9 cellular contexts compared by ENCODE assay signal in genomic region chr1:177873238-177873637, GRCh38.
A peak's percentile ranks its signal among the peaks of the same experiment; 100 is the strongest.
DNase-seq lines count a peak whose midpoint lies in the region; ATAC-seq lines count a peak whose summit lies in the region.
"Had no signal": no experiment of that assay in that cellular context is flagged by ENCODE, and none has a peak within 500 bp of the region (broad histone marks: within the 10 kb centered on the region; RNA-seq: fewer than 3 reads in every experiment).

No MANE protein-coding gene starts in this region.

- DNase-seq in NCI-H82 (lab: John Stamatoyannopoulos, UW) (peak; percentile 23), NCI-H82 treated with DMSO at 0.1 percent for 48 hours (lab: John Stamatoyannopoulos, UW; ENCODE audit: unreplicated experiment) (no peak), T1000 (lab: John Stamatoyannopoulos, UW) (peak; percentile 32), iPS-NIHi7 (ENCODE audit: extremely low spot score) (peak; percentile 26), SKM-1 (lab: John Stamatoyannopoulos, UW; ENCODE audit: unreplicated experiment) (no peak), HuH-7 (ENCODE audit: low spot score) (no peak)
- DNase-seq: activated CD4-positive, alpha-beta T cell treated with anti-CD3 and anti-CD28 coated beads, Interleukin-2, amount 50 U/mL, for 48 hours had no signal

- ATAC-seq in HG02798 (IDR thresholded peaks at IDR 0.05; ENCODE audit: poor library complexity, unreplicated experiment) (no peak), GM19463 (IDR thresholded peaks at IDR 0.05; ENCODE audit: unreplicated experiment) (no peak)

Comparison
In these comparisons a context has a peak if more than half of its experiments do, and no peak if none do; other contexts are left out.
1. DNase-seq: peak in NCI-H82 (single experiment), T1000 (single experiment) and iPS-NIHi7 (single experiment); none in NCI-H82 treated with DMSO at 0.1 percent for 48 hours (single experiment), SKM-1 (single experiment) and HuH-7 (single experiment).